Comparison of ENCODE assay signal across 7 cellular contexts in the genomic region with DNA sequence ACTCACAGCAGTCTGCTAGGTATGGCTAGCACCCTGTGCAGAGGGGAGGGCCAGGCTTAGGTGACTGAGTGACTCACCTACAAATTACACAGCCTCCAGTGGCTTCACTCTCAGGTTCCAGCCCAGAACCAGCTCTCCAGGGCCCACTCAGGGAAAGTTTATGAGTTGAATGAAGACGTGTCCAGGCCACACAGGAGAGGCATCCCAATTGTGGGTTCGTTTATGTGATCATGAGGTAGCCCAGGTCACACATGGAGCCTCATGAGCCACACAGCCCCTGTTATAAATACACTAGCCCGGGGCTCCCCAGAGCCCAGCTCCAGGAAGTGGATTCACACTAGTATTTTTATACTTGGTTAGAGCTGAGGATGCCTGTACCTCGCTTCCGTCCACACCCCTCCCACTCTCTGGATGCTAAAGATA. TPM values are rescaled to one million over a fixed set of nuclear protein-coding genes. Genes with fewer than 3 reads are reported as not detected.
DNase-seq lines count a peak whose midpoint lies in the region; ATAC-seq and TF ChIP-seq lines count a peak whose summit lies in the region.
"Not testable (repeated sequence)": the region's sequence is repeated elsewhere in the genome, so short reads cannot be mapped to it uniquely, and the experiment has no call there.

No MANE protein-coding gene starts in this region.

- POLR2A ChIA-PET in activated CD8-positive, alpha-beta T cell treated with anti-CD3 and anti-CD28 coated beads, Interleukin-2, amount 10 ng/mL, durations not matched to agents 7 days and 5 days (lab: Charles Lee), result not testable (repeated sequence)

- not testable (repeated sequence) for H3K27me3 ChIP-seq in foreskin keratinocyte

- not testable (repeated sequence) for TF ChIP-seq CTCF in foreskin keratinocyte (conservative IDR thresholded peaks at IDR 0.05)

- not testable (repeated sequence) for H3K36me3 Mint-ChIP-seq in activated CD8-positive, alpha-beta T cell treated with anti-CD3 and anti-CD28 coated beads, Interleukin-2, amount 10 ng/mL, durations not matched to agents 7 days and 5 days (ENCODE audit: low read depth)

- H3K4me1 Mint-ChIP-seq in activated CD8-positive, alpha-beta T cell treated with anti-CD3 and anti-CD28 coated beads, Interleukin-2, amount 10 ng/mL, durations not matched to agents 7 days and 5 days (ENCODE audit: low read depth), result not testable (repeated sequence)

- not testable (repeated sequence) for H3K4me3 Mint-ChIP-seq in activated CD8-positive, alpha-beta T cell treated with anti-CD3 and anti-CD28 coated beads, Interleukin-2, amount 10 ng/mL, durations not matched to agents 7 days and 5 days

- H3K27ac ChIP-seq in foreskin keratinocyte, result not testable (repeated sequence)

- CTCF ChIA-PET in activated CD8-positive, alpha-beta T cell treated with anti-CD3 and anti-CD28 coated beads, Interleukin-2, amount 10 ng/mL, durations not matched to agents 7 days and 5 days (lab: Charles Lee), result not testable (repeated sequence)

- ATAC-seq in GM18519 (IDR thresholded peaks at IDR 0.05; ENCODE audit: low FRiP score, unreplicated experiment), result peak; percentile 79
- peak; percentile 54 for ATAC-seq in GM21360 (IDR thresholded peaks at IDR 0.05; ENCODE audit: unreplicated experiment)
- peak; percentile 53 for ATAC-seq in GM21786 (IDR thresholded peaks at IDR 0.05; ENCODE audit: unreplicated experiment)
- peak; percentile 78 for ATAC-seq in HG03108 (IDR thresholded peaks at IDR 0.05; ENCODE audit: unreplicated experiment)
- ATAC-seq in HG03565 (IDR thresholded peaks at IDR 0.05; ENCODE audit: unreplicated experiment), result peak; percentile 62
- ATAC-seq in activated CD8-positive, alpha-beta T cell treated with anti-CD3 and anti-CD28 coated beads, Interleukin-2, amount 10 ng/mL, durations not matched to agents 7 days and 5 days, result peak; percentile 78
- peak; percentile 66 for ATAC-seq in foreskin keratinocyte

- DNase-seq in activated CD8-positive, alpha-beta T cell treated with anti-CD3 and anti-CD28 coated beads, Interleukin-2, amount 10 ng/mL, durations not matched to agents 7 days and 5 days; foreskin keratinocyte: not testable (repeated sequence)

- H3K9me3 Mint-ChIP-seq in activated CD8-positive, alpha-beta T cell treated with anti-CD3 and anti-CD28 coated beads, Interleukin-2, amount 10 ng/mL, durations not matched to agents 7 days and 5 days (ENCODE audit: insufficient read depth), result not testable (repeated sequence)

- not testable (repeated sequence) for H3K4me1 ChIP-seq in foreskin keratinocyte

- H3K27ac Mint-ChIP-seq in activated CD8-positive, alpha-beta T cell treated with anti-CD3 and anti-CD28 coated beads, Interleukin-2, amount 10 ng/mL, durations not matched to agents 7 days and 5 days, result not testable (repeated sequence)

- not testable (repeated sequence) for H3K27me3 Mint-ChIP-seq in activated CD8-positive, alpha-beta T cell treated with anti-CD3 and anti-CD28 coated beads, Interleukin-2, amount 10 ng/mL, durations not matched to agents 7 days and 5 days (ENCODE audit: low read depth)

RNA-seq across cellular contexts. Expression of gene POLR3K, which starts 27.5 kb away (rescaled TPM):
- 10 to 100 TPM; 47.7 to 48.2 TPM for total RNA-seq in activated CD8-positive, alpha-beta T cell treated with anti-CD3 and anti-CD28 coated beads, Interleukin-2, amount 10 ng/mL, durations not matched to agents 7 days and 5 days
- total RNA-seq in foreskin keratinocyte, result 10.7 and 16.2 TPM in 2 replicates
- 30.2 and 35.2 TPM in 2 replicates for polyA plus RNA-seq in foreskin keratinocyte

RNA-seq across cellular contexts. Expression of gene SNRNP25, which starts 27.7 kb away (rescaled TPM):
- 10 to 100 TPM; 62.3 to 63.2 TPM for total RNA-seq in activated CD8-positive, alpha-beta T cell treated with anti-CD3 and anti-CD28 coated beads, Interleukin-2, amount 10 ng/mL, durations not matched to agents 7 days and 5 days
- 46.4 and 67.2 TPM in 2 replicates for total RNA-seq in foreskin keratinocyte
- 70.7 and 98.1 TPM in 2 replicates for polyA plus RNA-seq in foreskin keratinocyte

RNA-seq across cellular contexts. Expression of gene RHBDF1, which starts 46.5 kb away (rescaled TPM):
- under 1 TPM in 1 of 2 experiments, not detected in 1; 0.40 TPM for total RNA-seq in activated CD8-positive, alpha-beta T cell treated with anti-CD3 and anti-CD28 coated beads, Interleukin-2, amount 10 ng/mL, durations not matched to agents 7 days and 5 days
- total RNA-seq in foreskin keratinocyte, result 20.3 and 27.5 TPM in 2 replicates
- 27.0 and 32.0 TPM in 2 replicates for polyA plus RNA-seq in foreskin keratinocyte

RNA-seq across cellular contexts. Expression of gene MPG, which starts 52.1 kb away (rescaled TPM):
- 10 to 100 TPM; 48.6 to 49.3 TPM for total RNA-seq in activated CD8-positive, alpha-beta T cell treated with anti-CD3 and anti-CD28 coated beads, Interleukin-2, amount 10 ng/mL, durations not matched to agents 7 days and 5 days
- 64.5 and 77.7 TPM in 2 replicates for total RNA-seq in foreskin keratinocyte
- polyA plus RNA-seq in foreskin keratinocyte, result 76.2 and 105 TPM in 2 replicates

Comparison
In these comparisons a context has a peak if more than half of its experiments do, and no peak if none do; other contexts are left out.
1. RNA of gene RHBDF1, which starts 46.5 kb away (total RNA-seq): 20.3 to 27.5 TPM in foreskin keratinocyte; 0.40 TPM in activated CD8-positive, alpha-beta T cell treated with anti-CD3 and anti-CD28 coated beads, Interleukin-2, amount 10 ng/mL, durations not matched to agents 7 days and 5 days; every median in the first group is over 10 times any median in the second.
2. Peak in every context shown above with its lines, with median percentiles within 50 percentile points of each other: ATAC-seq.